ENCODE assay signal across 1 cellular context in the genomic region with DNA sequence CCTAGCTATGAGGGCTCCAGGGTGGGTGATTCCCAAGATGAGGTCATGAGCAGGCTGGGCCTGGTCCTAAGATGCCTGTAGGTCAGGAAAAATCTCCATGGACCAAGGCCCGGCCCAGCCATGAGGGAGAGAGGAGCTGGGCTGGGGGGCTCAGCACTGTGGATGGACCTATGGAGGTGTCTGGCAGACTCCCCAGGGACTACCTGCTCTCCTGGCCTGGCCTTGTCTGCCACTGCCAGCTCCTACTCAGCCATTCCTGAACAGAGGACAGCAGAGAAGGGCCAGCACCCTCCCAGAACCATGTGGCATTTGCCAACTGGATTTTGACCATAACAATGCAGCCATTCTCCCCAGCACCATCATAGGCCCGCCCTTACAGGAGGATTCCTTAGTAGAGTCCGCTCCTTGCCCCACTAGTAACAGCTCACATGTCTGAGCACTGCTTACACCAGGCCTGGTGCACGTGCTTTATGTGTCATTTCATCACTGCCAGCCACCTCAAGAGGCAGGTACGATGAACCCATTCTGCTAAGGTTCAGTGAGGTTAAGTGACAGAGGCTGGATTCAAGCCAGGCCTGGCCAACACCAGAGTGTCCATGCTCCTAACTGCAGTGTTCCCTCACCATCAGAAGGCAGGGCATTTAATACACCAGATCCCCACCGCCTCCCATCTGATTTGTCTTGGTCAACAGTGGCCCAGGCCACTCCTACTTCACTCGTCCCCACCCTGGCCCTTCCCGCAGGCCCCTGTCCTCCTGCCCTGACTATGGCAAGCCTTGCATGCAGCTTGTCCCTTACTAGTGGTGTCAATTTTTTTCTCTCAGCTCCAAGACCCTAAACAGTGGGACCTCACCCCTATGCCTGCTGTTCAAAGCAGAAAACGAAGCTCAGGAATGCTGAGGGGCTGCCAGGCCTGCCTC.
TF ChIP-seq lines count a peak whose summit lies in the region.

No MANE protein-coding gene starts in this region.

TF ChIP-seq in GM12878, 131 proteins besides CTCF, POLR2A, EP300 and RAD21:
- peak in 1 of 2 experiments; percentile 60; a peak in 2 of 4 replicates for TF ChIP-seq BHLHE40 (IDR thresholded peaks at IDR 0.05; ENCODE audit: borderline replicate concordance in 1 of 2, low read depth in 2 of 2, low read length in 1 of 2)
- TF ChIP-seq RB1 (IDR thresholded peaks at IDR 0.05; ENCODE audit: borderline replicate concordance): no peak
- peak; percentile 80 for TF ChIP-seq ZNF687 (IDR thresholded peaks at IDR 0.05)
- no peak for TF ChIP-seq EGR1 (IDR thresholded peaks at IDR 0.05; ENCODE audit: borderline replicate concordance in 1 of 2, low read depth in 2 of 2, low read length in 2 of 2)
